8 cellular contexts compared by ENCODE assay signal in genomic region chrX:123764967-123765871, GRCh38. TPM values are rescaled to one million over a fixed set of nuclear protein-coding genes. Genes with fewer than 3 reads are reported as not detected.
DNase-seq lines count a peak whose midpoint lies in the region; ATAC-seq and TF ChIP-seq lines count a peak whose summit lies in the region.

No MANE protein-coding gene starts in this region.

- H3K27ac ChIP-seq in CD4-positive, alpha-beta T cell (ENCODE audit: low read depth, low read length) = no peak overlapping the region
- no peak overlapping the region for H3K27ac ChIP-seq in ectodermal cell (ENCODE audit: insufficient read depth, low read depth, low read length, poor library complexity, severe bottlenecking)
- H3K27ac ChIP-seq in lower lobe of right lung = peak overlapping the region; percentile 60

- no peaks in the 10 kb centered on the region for H3K36me3 ChIP-seq in ectodermal cell (ENCODE audit: control insufficient read depth, insufficient read depth, low read length)
- no peaks in the 10 kb centered on the region for H3K36me3 ChIP-seq in lower lobe of right lung

- H3K9me3 ChIP-seq in CD4-positive, alpha-beta T cell (ENCODE audit: control insufficient read depth, low read length) = no peaks in the 10 kb centered on the region
- no peaks in the 10 kb centered on the region for H3K9me3 ChIP-seq in ectodermal cell (ENCODE audit: control insufficient read depth, low read length)
- no peaks in the 10 kb centered on the region for H3K9me3 ChIP-seq in lower lobe of right lung

- H3K4me1 ChIP-seq in ectodermal cell (ENCODE audit: control insufficient read depth, insufficient read depth, low read length) (no peaks in the 10 kb centered on the region), lower lobe of right lung (no peaks in the 10 kb centered on the region)

- H3K9me3 Mint-ChIP-seq in CD4-positive, alpha-beta T cell = no peaks in the 10 kb centered on the region
- no peaks in the 10 kb centered on the region for H3K9me3 Mint-ChIP-seq in activated CD4-positive, alpha-beta memory T cell treated with anti-CD3 and anti-CD28 coated beads for 36 hours

- peaks cover 10% of the 10 kb centered on the region for H3K4me1 Mint-ChIP-seq in CD4-positive, alpha-beta T cell (ENCODE audit: low read depth)
- H3K4me1 Mint-ChIP-seq in activated CD4-positive, alpha-beta memory T cell treated with anti-CD3 and anti-CD28 coated beads for 36 hours (ENCODE audit: low read depth) = peaks cover 7% of the 10 kb centered on the region

- no peaks in the 10 kb centered on the region for H3K27me3 ChIP-seq in CD4-positive, alpha-beta T cell (ENCODE audit: control insufficient read depth, insufficient read depth, low read length)
- H3K27me3 ChIP-seq in ectodermal cell (ENCODE audit: control insufficient read depth, insufficient read depth, low read length, poor library complexity, severe bottlenecking) (no peaks in the 10 kb centered on the region), lower lobe of right lung (ENCODE audit: low read depth) (no peaks in the 10 kb centered on the region)

- no peaks in the 10 kb centered on the region for H3K36me3 Mint-ChIP-seq in CD4-positive, alpha-beta T cell (ENCODE audit: low read depth)
- no peaks in the 10 kb centered on the region for H3K36me3 Mint-ChIP-seq in activated CD4-positive, alpha-beta memory T cell treated with anti-CD3 and anti-CD28 coated beads for 36 hours

- TF ChIP-seq CTCF in CD4-positive, alpha-beta T cell (IDR thresholded peaks at IDR 0.05) = no peak
- no peak for TF ChIP-seq CTCF in lower lobe of right lung (IDR thresholded peaks at IDR 0.05)

- H3K4me3 ChIP-seq in ectodermal cell (ENCODE audit: insufficient read depth, low read depth, low read length) (peak overlapping the region; percentile 38), lower lobe of right lung (peak overlapping the region; percentile 46)

- H3K27me3 Mint-ChIP-seq in CD4-positive, alpha-beta T cell = no peaks in the 10 kb centered on the region
- no peaks in the 10 kb centered on the region for H3K27me3 Mint-ChIP-seq in activated CD4-positive, alpha-beta memory T cell treated with anti-CD3 and anti-CD28 coated beads for 36 hours

- CTCF ChIA-PET in CD4-positive, alpha-beta T cell (lab: Charles Lee) = no interaction called here
- CTCF ChIA-PET in activated CD4-positive, alpha-beta memory T cell treated with anti-CD3 and anti-CD28 coated beads for 36 hours (lab: Charles Lee) = interaction anchor here (2.0 kb wide), 1 partner anchor 13 kb away, joined by 18 read pairs; no protein-coding TSS in a partner anchor

- intact Hi-C loops in CD4-positive, alpha-beta T cell (cut with DNase I, micrococcal nuclease) = no loop called here
- intact Hi-C loops in activated CD4-positive, alpha-beta memory T cell treated with anti-CD3 and anti-CD28 coated beads for 36 hours (cut with micrococcal nuclease) = loop anchor here (1.0 kb wide), 1 partner anchor 138 kb away; no protein-coding TSS in a partner anchor
- intact Hi-C loops in lower lobe of right lung (cut with DNase I) = no loop called here

- POLR2A ChIA-PET in CD4-positive, alpha-beta T cell (lab: Charles Lee) = no interaction called here
- POLR2A ChIA-PET in activated CD4-positive, alpha-beta memory T cell treated with anti-CD3 and anti-CD28 coated beads for 36 hours (lab: Charles Lee) = interaction anchor here (0.6 kb wide), 1 partner anchor 298 kb away, joined by 3 read pairs; no protein-coding TSS in a partner anchor

- peak; percentile 3 to 42 (median 23) for DNase-seq in CD4-positive, alpha-beta T cell
- peak; percentile 72 for DNase-seq in NCI-H748 treated with DMSO at 0.1 percent for 48 hours (lab: John Stamatoyannopoulos, UW)
- DNase-seq in activated CD4-positive, alpha-beta memory T cell treated with anti-CD3 and anti-CD28 coated beads for 36 hours = peak; percentile 81
- DNase-seq in lower lobe of right lung = peak; percentile 87
- peak; percentile 14 to 19 (median 17) for DNase-seq in stimulated activated CD4-positive, alpha-beta T cell treated with anti-CD3 and anti-CD28 coated beads, TNF-alpha, amount 100 ng/mL, for 4 hours (ENCODE audit: low read depth in 3 of 3)

- H3K27ac Mint-ChIP-seq in CD4-positive, alpha-beta T cell = peak overlapping the region; percentile 58
- peak overlapping the region; percentile 79 for H3K27ac Mint-ChIP-seq in activated CD4-positive, alpha-beta memory T cell treated with anti-CD3 and anti-CD28 coated beads for 36 hours

- 3 to 8% methylated on average over 36 to 38 of the region's 38 CpGs for WGBS in ectodermal cell, 2 experiments

- peak overlapping the region; percentile 87 for H3K4me3 Mint-ChIP-seq in CD4-positive, alpha-beta T cell
- H3K4me3 Mint-ChIP-seq in activated CD4-positive, alpha-beta memory T cell treated with anti-CD3 and anti-CD28 coated beads for 36 hours = peak overlapping the region; percentile 71

- peak; percentile 81 for ATAC-seq in CD4-positive, alpha-beta T cell (ENCODE audit: poor library complexity)
- ATAC-seq in GM19455 (IDR thresholded peaks at IDR 0.05; ENCODE audit: unreplicated experiment) (peak; percentile 95), HG03571 (IDR thresholded peaks at IDR 0.05; ENCODE audit: unreplicated experiment) (peak; percentile 81), lower lobe of right lung (peak; percentile 98 to 99)

RNA-seq across cellular contexts. Expression of gene THOC2, which starts 32.4 kb away (rescaled TPM):
- 10 to 100 TPM; 61.1 to 62.8 TPM for total RNA-seq in CD4-positive, alpha-beta T cell
- total RNA-seq in activated CD4-positive, alpha-beta memory T cell treated with anti-CD3 and anti-CD28 coated beads for 36 hours = 10 to 100 TPM; 75.2 to 77.1 TPM
- 93.7 TPM for polyA plus RNA-seq in ectodermal cell (2013, experiment 1 of 4)
- polyA plus RNA-seq in ectodermal cell (2013, experiment 2 of 4) = 102 TPM
- 75.4 TPM for polyA plus RNA-seq in ectodermal cell (2013, experiment 3 of 4)
- polyA plus RNA-seq in ectodermal cell (2013, experiment 4 of 4) = 87.5 TPM
- 96.2 TPM for total RNA-seq in lower lobe of right lung

Comparison
In these comparisons a context has a peak if more than half of its experiments do, and no peak if none do; other contexts are left out.
1. DNase-seq: peak in every context shown above with its lines; median percentile 87 in lower lobe of right lung; 81 in activated CD4-positive, alpha-beta memory T cell treated with anti-CD3 and anti-CD28 coated beads for 36 hours; 72 in NCI-H748 treated with DMSO at 0.1 percent for 48 hours; 23 in CD4-positive, alpha-beta T cell; 17 in stimulated activated CD4-positive, alpha-beta T cell treated with anti-CD3 and anti-CD28 coated beads, TNF-alpha, amount 100 ng/mL, for 4 hours.